ENCODE assay signal across 8 cellular contexts in the genomic region with DNA sequence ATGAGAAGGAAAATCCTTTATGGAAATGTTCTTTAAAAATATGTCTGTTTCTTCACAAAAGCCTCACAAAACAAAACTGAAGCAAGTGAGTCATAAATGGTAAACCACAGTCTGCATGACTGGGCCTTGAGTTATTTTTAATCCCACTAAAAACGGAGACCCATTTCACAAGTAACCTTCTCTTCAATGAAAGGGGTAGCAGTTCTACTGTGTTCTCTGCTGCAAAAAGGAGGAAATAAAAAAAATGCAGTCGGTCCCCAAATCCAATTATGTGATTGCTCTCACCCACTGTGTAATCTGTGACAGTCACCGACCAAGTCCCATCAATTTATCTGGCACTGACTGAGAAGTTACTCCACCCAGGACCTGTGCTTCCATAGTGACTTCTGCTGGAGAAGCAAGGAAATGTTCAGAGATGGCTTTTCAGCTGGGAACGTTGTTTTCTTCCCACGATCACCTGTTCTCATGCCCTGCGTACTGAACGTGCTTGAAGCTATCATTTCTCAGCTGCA.
DNase-seq lines count a peak whose midpoint lies in the region; ATAC-seq, FAIRE-seq and TF ChIP-seq lines count a peak whose summit lies in the region.

No MANE protein-coding gene starts in this region.

- H3K27ac Mint-ChIP-seq in astrocyte (ENCODE audit: unreplicated experiment) (peak overlapping the region; percentile 48), T-helper 17 cell (no peak overlapping the region)

- H3K27me3 ChIP-seq in astrocyte (ENCODE audit: insufficient read depth, low read length): peaks cover 19% of the 10 kb centered on the region
- H3K27me3 ChIP-seq in gastrocnemius medialis: no peaks in the 10 kb centered on the region

- H3K27me3 Mint-ChIP-seq in astrocyte (ENCODE audit: low read depth, unreplicated experiment) (peaks cover 21% of the 10 kb centered on the region), T-helper 17 cell (no peaks in the 10 kb centered on the region)

- peak overlapping the region; percentile 1 for H2AFZ ChIP-seq in astrocyte (ENCODE audit: low read depth, low read length)

- intact Hi-C loops in gastrocnemius medialis (cut with DNase I; ENCODE audit: low total_unique reads): no loop called here

- H3K9me3 Mint-ChIP-seq in astrocyte (ENCODE audit: unreplicated experiment): no peaks in the 10 kb centered on the region

- H3K4me1 ChIP-seq in astrocyte (ENCODE audit: insufficient read depth, low read length): peaks cover 7% of the 10 kb centered on the region
- H3K4me1 ChIP-seq in gastrocnemius medialis: no peaks in the 10 kb centered on the region

- H3K9ac ChIP-seq in astrocyte (ENCODE audit: low read length): no peak overlapping the region

- no peaks in the 10 kb centered on the region for H3K79me2 ChIP-seq in astrocyte (ENCODE audit: insufficient read depth, low read length)

- H3K36me3 ChIP-seq in astrocyte (ENCODE audit: insufficient read depth, low read length) (no peaks in the 10 kb centered on the region), gastrocnemius medialis (no peaks in the 10 kb centered on the region)

- H3K4me3 ChIP-seq in AG09309 (ENCODE audit: control insufficient read depth, low read depth, low read length): no peak overlapping the region
- H3K4me3 ChIP-seq in astrocyte (ENCODE audit: insufficient read depth, low read depth, low read length): peak overlapping the region; percentile 18
- H3K4me3 ChIP-seq in gastrocnemius medialis: no peak overlapping the region

- no peaks in the 10 kb centered on the region for H3K36me3 Mint-ChIP-seq in astrocyte (ENCODE audit: low read depth, unreplicated experiment)
- no peaks in the 10 kb centered on the region for H3K36me3 Mint-ChIP-seq in T-helper 17 cell (ENCODE audit: low read depth)

- ATAC-seq in GM19043 (IDR thresholded peaks at IDR 0.05; ENCODE audit: low read depth, unreplicated experiment) (peak; percentile 65), HG03097 (IDR thresholded peaks at IDR 0.05; ENCODE audit: low FRiP score, unreplicated experiment) (peak; percentile 58), T-helper 17 cell (no peak), gastrocnemius medialis (no peak)

- peaks cover 21% of the 10 kb centered on the region for H3K4me1 Mint-ChIP-seq in astrocyte (ENCODE audit: low read depth, unreplicated experiment)
- no peaks in the 10 kb centered on the region for H3K4me1 Mint-ChIP-seq in T-helper 17 cell

- H3K27ac ChIP-seq in astrocyte (ENCODE audit: low read depth, low read length): peak overlapping the region; percentile 11
- no peak overlapping the region for H3K27ac ChIP-seq in gastrocnemius medialis

- DNase-seq in AG09309 (ENCODE audit: low read depth) (peak; percentile 37), astrocyte (ENCODE audit: low read depth) (peak; percentile 92), NCI-H774 (lab: John Stamatoyannopoulos, UW) (no peak), NCI-H1930 (lab: John Stamatoyannopoulos, UW) (no peak), T-helper 17 cell (no peak), gastrocnemius medialis (no peak)

- in situ Hi-C loops in gastrocnemius medialis (cut with MboI; ENCODE audit: low sequenced_read_pairs in 4 of 4): no loop called here

- H4K20me1 ChIP-seq in astrocyte (ENCODE audit: insufficient read depth, low read length): no peaks in the 10 kb centered on the region

- no peak for TF ChIP-seq POLR2A in gastrocnemius medialis (IDR thresholded peaks at IDR 0.05)

- H3K4me3 Mint-ChIP-seq in astrocyte (ENCODE audit: unreplicated experiment): no peak overlapping the region
- H3K4me3 Mint-ChIP-seq in T-helper 17 cell: no peak overlapping the region

- FAIRE-seq in astrocyte (lab: Jason Lieb, UNC): peak; percentile 45

- no peak for TF ChIP-seq CTCF in AG09309 (IDR thresholded peaks at IDR 0.05; ENCODE audit: control insufficient read depth, insufficient read depth, low read depth, low read length, missing control alignments)
- TF ChIP-seq CTCF in astrocyte (IDR thresholded peaks at IDR 0.05; ENCODE audit: insufficient read depth, low read depth, low read length): peak; percentile 28
- TF ChIP-seq CTCF in gastrocnemius medialis (IDR thresholded peaks at IDR 0.05 in 4 of 5, conservative IDR thresholded peaks at IDR 0.05 in 1 of 5): no peak

- peak overlapping the region; percentile 77 for H3K4me2 ChIP-seq in astrocyte (ENCODE audit: low read length)

- H3K9me3 ChIP-seq in astrocyte (ENCODE audit: insufficient read depth, low read depth, low read length): no peaks in the 10 kb centered on the region
- H3K9me3 ChIP-seq in T-helper 17 cell (ENCODE audit: control insufficient read depth, low read length, poor library complexity, severe bottlenecking): no peaks in the 10 kb centered on the region
- no peaks in the 10 kb centered on the region for H3K9me3 ChIP-seq in gastrocnemius medialis

Comparison
In these comparisons a context has a peak if more than half of its experiments do, and no peak if none do; other contexts are left out.
1. DNase-seq: peak in AG09309 (single experiment) and astrocyte (single experiment); none in NCI-H774 (single experiment), NCI-H1930 (0 of 2), T-helper 17 cell (0 of 3) and gastrocnemius medialis (0 of 2).
2. ATAC-seq: peak in GM19043 (single experiment) and HG03097 (single experiment); none in T-helper 17 cell (single experiment) and gastrocnemius medialis (0 of 2).